12 cellular contexts compared by ENCODE assay signal in the genomic region with DNA sequence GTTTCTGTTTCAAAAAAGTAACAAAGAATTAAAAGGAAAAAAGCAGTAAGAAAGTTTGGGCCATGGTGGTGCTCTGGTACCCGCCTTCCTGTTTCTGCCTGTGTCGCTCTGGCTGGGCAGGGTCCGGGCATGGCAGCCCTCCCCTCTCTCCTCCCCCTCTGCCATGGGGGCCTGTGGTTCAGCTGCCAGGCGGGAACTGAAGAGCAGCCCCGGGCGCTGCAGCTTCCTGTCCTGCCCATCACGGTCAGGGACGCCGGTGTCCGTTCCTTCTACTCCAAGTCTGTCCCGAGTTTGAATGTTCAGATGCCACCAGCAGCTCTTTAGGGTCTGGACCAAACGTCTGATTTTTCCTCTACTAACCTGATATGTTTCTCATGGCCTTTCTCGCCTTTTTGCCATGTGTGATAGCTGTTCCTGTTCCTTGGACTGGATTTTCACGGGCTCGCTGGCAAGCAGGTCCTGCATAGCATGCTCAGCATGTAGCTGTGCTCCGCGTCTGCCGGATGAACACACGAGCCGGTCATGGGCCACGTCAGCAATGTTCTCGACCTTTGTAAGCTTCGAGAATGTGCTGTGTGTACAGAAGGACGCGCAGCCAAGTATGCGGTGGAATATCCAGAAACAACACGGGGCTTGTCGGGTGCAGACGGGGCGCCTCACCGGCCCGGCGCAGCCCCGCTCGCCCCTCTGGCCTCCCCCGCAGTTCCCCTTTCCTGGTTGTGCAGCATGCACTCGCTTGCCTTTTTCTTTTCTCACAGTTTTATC. TPM values are rescaled to one million over a fixed set of nuclear protein-coding genes. Genes with fewer than 3 reads are reported as not detected.
DNase-seq lines count a peak whose midpoint lies in the region; ATAC-seq, FAIRE-seq and TF ChIP-seq lines count a peak whose summit lies in the region.
"Had no signal": no experiment of that assay in that cellular context is flagged by ENCODE, and none has a peak within 500 bp of the region (broad histone marks: within the 10 kb centered on the region; RNA-seq: fewer than 3 reads in every experiment).

No MANE protein-coding gene starts in this region.

- no peak overlapping the region for H3K27ac ChIP-seq in CD4-positive, alpha-beta T cell (ENCODE audit: low read depth, low read length)
- H3K27ac ChIP-seq in HepG2 (ENCODE audit: extremely low read length, insufficient read depth, low read length) = no peak overlapping the region
- H3K27ac ChIP-seq: neutrophil had no signal

- TF ChIP-seq RAD21 in HepG2 (CRISPR knock-in tag; IDR thresholded peaks at IDR 0.05) = no peak

- no peak for TF ChIP-seq CTCF in CD4-positive, alpha-beta T cell (IDR thresholded peaks at IDR 0.05)
- TF ChIP-seq CTCF in NB4 (IDR thresholded peaks at IDR 0.05; ENCODE audit: low read depth, low read length) (no peak), HepG2 (CRISPR knock-in tag; IDR thresholded peaks at IDR 0.05) (no peak)

- H3K79me2 ChIP-seq in HepG2 (ENCODE audit: insufficient read depth, low read length) = peaks cover 88% of the 10 kb centered on the region

- BruUV-seq in HepG2 (replicated peaks; lab: Mats Ljungman, UMichigan) = no TSS peak

- CTCF ChIA-PET in CD4-positive, alpha-beta T cell (lab: Charles Lee) = no interaction called here
- CTCF ChIA-PET in HepG2 (lab: Yijun Ruan, JAX; ENCODE audit: low intra/inter-chr PET ratio, low total read pairs) = no interaction called here

- no peaks in the 10 kb centered on the region for H3K27me3 ChIP-seq in CD4-positive, alpha-beta T cell (ENCODE audit: control insufficient read depth, insufficient read depth, low read length)
- no peaks in the 10 kb centered on the region for H3K27me3 ChIP-seq in HepG2 (ENCODE audit: control insufficient read depth in 1 of 2, insufficient read depth in 2 of 2, low read length in 2 of 2)

- WGBS in HepG2 (ENCODE audit: low lambda C conversion rate) = 98% methylated on average over 37 of the region's 37 CpGs

- TF ChIP-seq POLR2A in NB4 (IDR thresholded peaks at IDR 0.05; ENCODE audit: extremely low read depth, insufficient read length) = no peak
- no peak for TF ChIP-seq POLR2A in HepG2 (IDR thresholded peaks at IDR 0.05; ENCODE audit: insufficient read depth in 1 of 2, low read depth in 2 of 2, low read length in 2 of 2)

- peak overlapping the region; percentile 14 for H3K27ac Mint-ChIP-seq in CD4-positive, alpha-beta T cell
- H3K27ac Mint-ChIP-seq in activated naive CD8-positive, alpha-beta T cell treated with anti-CD3 and anti-CD28 coated beads for 36 hours = peak overlapping the region; percentile 32

- FAIRE-seq in HepG2 (lab: Jason Lieb, UNC) = no peak

- no peaks in the 10 kb centered on the region for H3K27me3 Mint-ChIP-seq in CD4-positive, alpha-beta T cell
- no peaks in the 10 kb centered on the region for H3K27me3 Mint-ChIP-seq in activated naive CD8-positive, alpha-beta T cell treated with anti-CD3 and anti-CD28 coated beads for 36 hours

- H3K9me3 Mint-ChIP-seq in CD4-positive, alpha-beta T cell = no peaks in the 10 kb centered on the region
- no peaks in the 10 kb centered on the region for H3K9me3 Mint-ChIP-seq in activated naive CD8-positive, alpha-beta T cell treated with anti-CD3 and anti-CD28 coated beads for 36 hours

- peak overlapping the region; percentile 54 for H3K4me3 ChIP-seq in NB4 (ENCODE audit: low read depth, low read length)
- no peak overlapping the region for H3K4me3 ChIP-seq in HepG2 (replicated peaks in 1 of 3; ENCODE audit: insufficient read depth in 1 of 3, low read depth in 2 of 3, low read length in 3 of 3)

- peaks cover 56% of the 10 kb centered on the region for H3K4me1 Mint-ChIP-seq in CD4-positive, alpha-beta T cell (ENCODE audit: low read depth)
- H3K4me1 Mint-ChIP-seq in activated naive CD8-positive, alpha-beta T cell treated with anti-CD3 and anti-CD28 coated beads for 36 hours = peaks cover 56% of the 10 kb centered on the region

- peaks cover 2% of the 10 kb centered on the region for H4K20me1 ChIP-seq in HepG2 (ENCODE audit: insufficient read depth, low read length)

- peak; percentile 34 for ATAC-seq in CD4-positive, alpha-beta T cell (ENCODE audit: poor library complexity)
- ATAC-seq in HepG2 (no peak), HG02885 (IDR thresholded peaks at IDR 0.05; ENCODE audit: poor library complexity, unreplicated experiment) (no peak)

- intact Hi-C loops in CD4-positive, alpha-beta T cell (cut with DNase I, micrococcal nuclease) = no loop called here
- intact Hi-C loops in HepG2 (cut with micrococcal nuclease; ENCODE audit: unreplicated experiment) = loop anchor here (10.0 kb wide), 1 partner anchor 1652 kb away; no protein-coding TSS in a partner anchor

- H3K4me2 ChIP-seq in HepG2 (ENCODE audit: low read depth, low read length) = no peak overlapping the region

- H3K36me3 ChIP-seq in HepG2 (replicated peaks in 1 of 2; ENCODE audit: control insufficient read depth in 1 of 2, insufficient read depth in 2 of 2, low read length in 2 of 2) = peaks cover 7 to 10% of the 10 kb centered on the region in 2 experiments; a peak in 4 of 5 replicates
- H3K36me3 ChIP-seq: neutrophil had no signal

- H3K9me3 ChIP-seq in CD4-positive, alpha-beta T cell (ENCODE audit: control insufficient read depth, low read length) = no peaks in the 10 kb centered on the region
- no peaks in the 10 kb centered on the region for H3K9me3 ChIP-seq in HepG2 (ENCODE audit: low read length)
- H3K9me3 ChIP-seq: neutrophil had no signal

- peak overlapping the region; percentile 74 for H3K4me3 Mint-ChIP-seq in CD4-positive, alpha-beta T cell
- peak overlapping the region; percentile 19 for H3K4me3 Mint-ChIP-seq in activated naive CD8-positive, alpha-beta T cell treated with anti-CD3 and anti-CD28 coated beads for 36 hours

- no peak for DNase-seq in CD4-positive, alpha-beta T cell
- peak; percentile 76 for DNase-seq in NB4 (ENCODE audit: low read depth)
- DNase-seq in activated naive CD8-positive, alpha-beta T cell treated with anti-CD3 and anti-CD28 coated beads for 36 hours = no peak
- no peak for DNase-seq in HepG2 (ENCODE audit: low spot score)
- no peak for DNase-seq in NK-92 treated with Interleukin-12 subunit alpha and Interleukin-12 subunit beta, amount 100 ng/mL, for 24 hours (lab: John Stamatoyannopoulos, UW)
- DNase-seq in Ammon's horn (ENCODE audit: low spot score) = no peak
- no peak for DNase-seq in NCI-H2171 (lab: John Stamatoyannopoulos, UW)
- DNase-seq: amygdala; kidney glomerular epithelial cell; stimulated activated CD4-positive, alpha-beta T cell treated with anti-CD3 and anti-CD28 coated beads, Interleukin-2, amount 100 ng/mL, for 48 hours had no signal

- H3K4me1 ChIP-seq in HepG2 (ENCODE audit: insufficient read depth, low read length) = peaks cover 9% of the 10 kb centered on the region

- TF ChIP-seq EP300 in HepG2 (IDR thresholded peaks at IDR 0.05; ENCODE audit: low read depth in 2 of 2, low read length in 2 of 2) (no peak), HepG2 (CRISPR knock-in tag; IDR thresholded peaks at IDR 0.05; ENCODE audit: borderline replicate concordance) (no peak)

- in situ Hi-C loops in HepG2 (cut with HindIII; ENCODE audit: extremely low pct_ligation_motif_present, low pct_unique_long_range_greater_than_20kb) = no loop called here

- no peak overlapping the region for H3K9ac ChIP-seq in HepG2 (ENCODE audit: insufficient read depth, low read depth, low read length)

- no peak overlapping the region for H2AFZ ChIP-seq in HepG2 (ENCODE audit: low read length)

- H3K36me3 Mint-ChIP-seq in CD4-positive, alpha-beta T cell (ENCODE audit: low read depth) = peaks cover 6% of the 10 kb centered on the region
- peaks cover 9% of the 10 kb centered on the region for H3K36me3 Mint-ChIP-seq in activated naive CD8-positive, alpha-beta T cell treated with anti-CD3 and anti-CD28 coated beads for 36 hours

- POLR2A ChIA-PET in CD4-positive, alpha-beta T cell (lab: Charles Lee) = no interaction called here
- POLR2A ChIA-PET in HepG2 (lab: Yijun Ruan, JAX) = no interaction called here

TF ChIP-seq in HepG2, 621 proteins besides CTCF, POLR2A, EP300 and RAD21:
- TF ChIP-seq NCOA5 (CRISPR knock-in tag; IDR thresholded peaks at IDR 0.05) (no peak), HMG20B (CRISPR knock-in tag; conservative IDR thresholded peaks at IDR 0.05) (no peak), ZBTB38 (CRISPR knock-in tag; IDR thresholded peaks at IDR 0.05) (0 out of 2 replicates have a peak, but pooled peaks have one; percentile 29)

RNA-seq across cellular contexts. Expression of a gene that starts 42.0 kb away (rescaled TPM):
- total RNA-seq in CD4-positive, alpha-beta T cell = 10 to 100 TPM; 45.0 to 47.1 TPM
- total RNA-seq in activated naive CD8-positive, alpha-beta T cell treated with anti-CD3 and anti-CD28 coated beads for 36 hours = 10 to 100 TPM; 43.6 to 47.2 TPM
- total RNA-seq in HepG2 (2016; rRNA removed; fragmentation: Illumina TruSeq; extraction: Trizol) = 25.3 TPM in 2 replicates
- 9.3 TPM in 2 replicates for total RNA-seq in HepG2 (2016; cell fraction: cytosol; rRNA removed; fragmentation: Illumina TruSeq; extraction: Trizol; ENCODE audit: low read depth)
- total RNA-seq in HepG2 (2016; cell fraction: insoluble cytoplasmic fraction; rRNA removed; fragmentation: Illumina TruSeq; extraction: Trizol) = 19.0 and 24.1 TPM in 2 replicates
- 10.7 and 12.5 TPM in 2 replicates for total RNA-seq in HepG2 (2016; cell fraction: membrane; rRNA removed; fragmentation: Illumina TruSeq; extraction: Trizol)
- 47.4 and 53.3 TPM in 2 replicates for total RNA-seq in HepG2 (2016; cell fraction: nucleus; rRNA removed; fragmentation: Illumina TruSeq; extraction: Trizol)
- polyA plus RNA-seq in HepG2 (2011; rRNA removed) = 6.6 and 7.2 TPM in 2 replicates
- polyA plus RNA-seq in HepG2 (2011; cell fraction: cytosol; rRNA removed) = 4.9 and 6.5 TPM in 2 replicates
- 40.6 and 57.3 TPM in 2 replicates for polyA plus RNA-seq in HepG2 (2011; cell fraction: nucleus; rRNA removed)
- polyA plus RNA-seq in HepG2 (2012) = 16.9 and 22.1 TPM in 2 replicates
- 1.6 TPM in 2 replicates for polyA plus RNA-seq in HepG2 (2016; cell fraction: cytosol; fragmentation: Illumina TruSeq; extraction: Trizol; ENCODE audit: low read depth)
- 12.7 and 16.8 TPM in 2 replicates for polyA plus RNA-seq in HepG2 (2016; cell fraction: insoluble cytoplasmic fraction; fragmentation: Illumina TruSeq; extraction: Trizol; ENCODE audit: low read depth)
- 3.3 and 3.8 TPM in 2 replicates for polyA plus RNA-seq in HepG2 (2016; cell fraction: membrane; fragmentation: Illumina TruSeq; extraction: Trizol; ENCODE audit: low read depth)
- 36.3 and 39.1 TPM in 2 replicates for polyA plus RNA-seq in HepG2 (2016; cell fraction: nucleus; fragmentation: Illumina TruSeq; extraction: Trizol; ENCODE audit: insufficient read depth, low read depth)
- polyA minus RNA-seq in HepG2 (2011; rRNA and poly(A)+ RNA removed; ENCODE audit: low replicate concordance) = 26.1 and 51.5 TPM in 2 replicates
- polyA minus RNA-seq in HepG2 (2011; cell fraction: cytosol; rRNA and poly(A)+ RNA removed) = 18.6 and 20.2 TPM in 2 replicates
- 62.9 and 72.9 TPM in 2 replicates for polyA minus RNA-seq in HepG2 (2011; cell fraction: nucleus; rRNA and poly(A)+ RNA removed)
